ENCODE assay signal across 8 cellular contexts in the genomic region with DNA sequence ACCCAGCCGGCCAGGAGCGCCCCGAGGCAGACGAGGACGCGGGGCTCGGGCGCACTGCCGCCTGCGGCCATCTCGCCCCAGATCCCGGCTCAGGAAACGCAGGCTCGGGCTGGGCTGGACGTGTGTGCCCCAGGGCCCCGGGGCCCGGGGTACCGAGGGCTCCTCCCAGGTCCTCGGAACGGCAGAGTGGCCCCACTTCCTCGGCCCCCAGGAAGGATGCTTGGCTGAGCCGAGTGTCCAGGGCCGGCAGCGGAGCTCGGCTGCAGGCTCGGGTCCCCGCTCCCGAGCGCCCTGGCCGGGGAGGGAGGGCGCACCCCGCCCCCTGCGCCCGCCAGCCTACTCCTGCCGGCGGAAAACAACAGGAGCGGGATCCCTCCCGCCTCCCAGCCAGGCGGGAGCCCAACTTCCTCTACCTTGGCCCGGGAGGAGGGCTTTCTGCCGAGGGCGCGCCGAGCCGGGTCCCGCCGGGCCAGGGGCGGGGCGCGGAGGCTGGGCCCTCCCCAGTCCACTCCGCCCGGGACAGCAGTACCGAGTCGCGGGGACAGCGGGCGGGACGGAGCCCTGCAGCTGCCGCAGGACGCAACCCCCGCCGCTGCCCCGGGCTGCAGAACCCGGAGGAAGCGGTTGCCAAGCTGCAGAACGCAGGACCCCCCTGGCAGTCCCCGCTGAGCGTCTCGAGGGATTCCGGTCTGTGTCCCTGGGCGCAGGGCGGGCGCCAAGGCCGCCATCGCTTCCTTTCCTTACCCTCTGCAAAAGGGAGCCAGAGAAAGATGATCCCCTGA. TPM values are rescaled to one million over a fixed set of nuclear protein-coding genes. Genes with fewer than 3 reads are reported as not detected.
DNase-seq lines count a peak whose midpoint lies in the region; ATAC-seq and TF ChIP-seq lines count a peak whose summit lies in the region.

A gene with protein sequence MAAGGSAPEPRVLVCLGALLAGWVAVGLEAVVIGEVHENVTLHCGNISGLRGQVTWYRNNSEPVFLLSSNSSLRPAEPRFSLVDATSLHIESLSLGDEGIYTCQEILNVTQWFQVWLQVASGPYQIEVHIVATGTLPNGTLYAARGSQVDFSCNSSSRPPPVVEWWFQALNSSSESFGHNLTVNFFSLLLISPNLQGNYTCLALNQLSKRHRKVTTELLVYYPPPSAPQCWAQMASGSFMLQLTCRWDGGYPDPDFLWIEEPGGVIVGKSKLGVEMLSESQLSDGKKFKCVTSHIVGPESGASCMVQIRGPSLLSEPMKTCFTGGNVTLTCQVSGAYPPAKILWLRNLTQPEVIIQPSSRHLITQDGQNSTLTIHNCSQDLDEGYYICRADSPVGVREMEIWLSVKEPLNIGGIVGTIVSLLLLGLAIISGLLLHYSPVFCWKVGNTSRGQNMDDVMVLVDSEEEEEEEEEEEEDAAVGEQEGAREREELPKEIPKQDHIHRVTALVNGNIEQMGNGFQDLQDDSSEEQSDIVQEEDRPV (minus strand): TSS at position 411 of the 782 bp plus-strand sequence. CDS start 340 bp downstream, at position 71.

- CTCF ChIA-PET in activated CD8-positive, alpha-beta T cell treated with anti-CD3 and anti-CD28 coated beads, Interleukin-2, amount 10 ng/mL, durations not matched to agents 7 days and 5 days (lab: Charles Lee) = interaction anchor here (1.0 to 1.5 kb wide), 2 partner anchors 11 to 28 kb away, joined by 3 to 4 read pairs; no protein-coding TSS in a partner anchor

- H3K27ac Mint-ChIP-seq in activated CD8-positive, alpha-beta T cell treated with anti-CD3 and anti-CD28 coated beads, Interleukin-2, amount 10 ng/mL, durations not matched to agents 7 days and 5 days = peak within 1 kb of the TSS; percentile 43

- no peak for TF ChIP-seq POLR2A in erythroblast (IDR thresholded peaks at IDR 0.05; ENCODE audit: low read length)

- ATAC-seq in GM21526 (IDR thresholded peaks at IDR 0.05; ENCODE audit: low FRiP score, unreplicated experiment) (peak; percentile 53), HG02870 (IDR thresholded peaks at IDR 0.05; ENCODE audit: unreplicated experiment) (no peak)
- peak; percentile 85 for ATAC-seq in activated CD8-positive, alpha-beta T cell treated with anti-CD3 and anti-CD28 coated beads, Interleukin-2, amount 10 ng/mL, durations not matched to agents 7 days and 5 days

- peaks cover 8% of the 10 kb centered on the region for H3K4me1 Mint-ChIP-seq in activated CD8-positive, alpha-beta T cell treated with anti-CD3 and anti-CD28 coated beads, Interleukin-2, amount 10 ng/mL, durations not matched to agents 7 days and 5 days (ENCODE audit: low read depth)

- H3K9me3 Mint-ChIP-seq in activated CD8-positive, alpha-beta T cell treated with anti-CD3 and anti-CD28 coated beads, Interleukin-2, amount 10 ng/mL, durations not matched to agents 7 days and 5 days (ENCODE audit: insufficient read depth) = no peaks in the 10 kb centered on the region

- H3K36me3 Mint-ChIP-seq in activated CD8-positive, alpha-beta T cell treated with anti-CD3 and anti-CD28 coated beads, Interleukin-2, amount 10 ng/mL, durations not matched to agents 7 days and 5 days (ENCODE audit: low read depth) = no peaks in the 10 kb centered on the region

- H3K27me3 Mint-ChIP-seq in activated CD8-positive, alpha-beta T cell treated with anti-CD3 and anti-CD28 coated beads, Interleukin-2, amount 10 ng/mL, durations not matched to agents 7 days and 5 days (ENCODE audit: low read depth) = peaks cover 21% of the 10 kb centered on the region

- POLR2A ChIA-PET in activated CD8-positive, alpha-beta T cell treated with anti-CD3 and anti-CD28 coated beads, Interleukin-2, amount 10 ng/mL, durations not matched to agents 7 days and 5 days (lab: Charles Lee) = no interaction called here

- peak within 1 kb of the TSS; percentile 80 for H3K4me3 Mint-ChIP-seq in activated CD8-positive, alpha-beta T cell treated with anti-CD3 and anti-CD28 coated beads, Interleukin-2, amount 10 ng/mL, durations not matched to agents 7 days and 5 days

- peak; percentile 75 for DNase-seq in CD1c-positive myeloid dendritic cell (ENCODE audit: extremely low spot score)
- peak; percentile 61 for DNase-seq in NCI-H2196 treated with DMSO at 0.1 percent for 48 hours (lab: John Stamatoyannopoulos, UW; ENCODE audit: unreplicated experiment)
- DNase-seq in activated CD8-positive, alpha-beta T cell treated with anti-CD3 and anti-CD28 coated beads, Interleukin-2, amount 10 ng/mL, durations not matched to agents 7 days and 5 days = peak; percentile 41
- peak; percentile 26 to 28 for DNase-seq in erythroblast (lab: John Stamatoyannopoulos, UW)
- peak; percentile 92 for DNase-seq in mesenteric fat pad (ENCODE audit: low spot score)
- peak; percentile 21 for DNase-seq in stromal cell of bone marrow (ENCODE audit: low read depth)

RNA-seq across cellular contexts. Expression of the gene that starts here (rescaled TPM):
- 1 to 10 TPM; 7.5 to 8.2 TPM for total RNA-seq in activated CD8-positive, alpha-beta T cell treated with anti-CD3 and anti-CD28 coated beads, Interleukin-2, amount 10 ng/mL, durations not matched to agents 7 days and 5 days
- total RNA-seq in mesenteric fat pad = 22.4 TPM

Comparison
In these comparisons a context has a peak if more than half of its experiments do, and no peak if none do; other contexts are left out.
1. DNase-seq: peak in every context shown above with its lines; median percentile 92 in mesenteric fat pad; 75 in CD1c-positive myeloid dendritic cell; 61 in NCI-H2196 treated with DMSO at 0.1 percent for 48 hours; 41 in activated CD8-positive, alpha-beta T cell treated with anti-CD3 and anti-CD28 coated beads, Interleukin-2, amount 10 ng/mL, durations not matched to agents 7 days and 5 days; 27 in erythroblast; 21 in stromal cell of bone marrow.